ENCODE assay signal across 8 cellular contexts in genomic region chr14:104826197-104826857, GRCh38. TPM values are rescaled to one million over a fixed set of nuclear protein-coding genes. Genes with fewer than 3 reads are reported as not detected.
DNase-seq lines count a peak whose midpoint lies in the region; ATAC-seq, FAIRE-seq and TF ChIP-seq lines count a peak whose summit lies in the region.

No MANE protein-coding gene starts in this region.

- H2AFZ ChIP-seq in MM.1S (ENCODE audit: low read length): no peak overlapping the region

- H3K4me2 ChIP-seq in MM.1S (ENCODE audit: low read depth, low read length): peak overlapping the region; percentile 79; the same call in 1 of the 2 replicates

- no peaks in the 10 kb centered on the region for H3F3A ChIP-seq in MM.1S (ENCODE audit: insufficient read depth, low read length)

- no peaks in the 10 kb centered on the region for H3K79me2 ChIP-seq in MM.1S (ENCODE audit: low read length)

- TF ChIP-seq CTCF in D721Med (IDR thresholded peaks at IDR 0.05; ENCODE audit: insufficient read depth, missing control alignments): peak; percentile 51
- peak; percentile 39 for TF ChIP-seq CTCF in MM.1S (IDR thresholded peaks at IDR 0.05; ENCODE audit: low read length)
- TF ChIP-seq CTCF in ovary (IDR thresholded peaks at IDR 0.05): peak; percentile 76 to 90 (median 85)
- peak; percentile 27 to 95 (median 85) for TF ChIP-seq CTCF in thyroid gland (IDR thresholded peaks at IDR 0.05)

- H3K36me3 ChIP-seq in MM.1S (replicated peaks; ENCODE audit: insufficient read depth, low read length) (no peaks in the 10 kb centered on the region), ovary (no peaks in the 10 kb centered on the region), thyroid gland (no peaks in the 10 kb centered on the region)

- TF ChIP-seq POLR2A in ovary (IDR thresholded peaks at IDR 0.05): no peak
- no peak for TF ChIP-seq POLR2A in thyroid gland (IDR thresholded peaks at IDR 0.05)

- no peak for TF ChIP-seq EP300 in ovary (IDR thresholded peaks at IDR 0.05)

- no peak overlapping the region for H3K9ac ChIP-seq in MM.1S (ENCODE audit: low read length)

- H3K9me2 ChIP-seq in MM.1S (replicated peaks; ENCODE audit: insufficient read depth, low read length): no peaks in the 10 kb centered on the region

- H3K4me3 ChIP-seq in MM.1S (ENCODE audit: low read length): peak overlapping the region; percentile 41; the same call in 1 of the 2 replicates
- peak overlapping the region; percentile 60 for H3K4me3 ChIP-seq in ovary
- H3K4me3 ChIP-seq in thyroid gland (replicated peaks in 1 of 3): peak overlapping the region; percentile 37 to 73 (median 41)

- ATAC-seq in GM21737 (IDR thresholded peaks at IDR 0.05; ENCODE audit: unreplicated experiment) (peak; percentile 83), SK-N-SH treated with all-trans-retinoic acid at 6 μM for 48 hours (peak; percentile 86), Right ventricle myocardium inferior (peak; percentile 92)

- H3K9me3 ChIP-seq in MM.1S (replicated peaks; ENCODE audit: insufficient read depth, low read length) (no peaks in the 10 kb centered on the region), ovary (no peaks in the 10 kb centered on the region), thyroid gland (no peaks in the 10 kb centered on the region)

- FAIRE-seq in D721Med (lab: Jason Lieb, UNC): no peak

- DNase-seq in D721Med (ENCODE audit: insufficient read length, low spot score): peak; percentile 93
- DNase-seq in MM.1S: peak; percentile 62
- peak; percentile 94 for DNase-seq in activated naive CD4-positive, alpha-beta T cell treated with anti-CD3 and anti-CD28 coated beads, Interleukin-2, amount 50 U/mL, for 16 hours
- DNase-seq in Right ventricle myocardium inferior (ENCODE audit: missing footprints): peak; percentile 95
- peak; percentile 88 to 97 (median 95) for DNase-seq in ovary
- peak; percentile 88 to 91 for DNase-seq in thyroid gland

- no peaks in the 10 kb centered on the region for H3K4me1 ChIP-seq in MM.1S (ENCODE audit: low read length)
- H3K4me1 ChIP-seq in ovary (ENCODE audit: insufficient read depth): peaks cover 6% of the 10 kb centered on the region
- H3K4me1 ChIP-seq in thyroid gland: peaks cover 13 to 17% of the 10 kb centered on the region in 2 donors

- no peaks in the 10 kb centered on the region for H4K20me1 ChIP-seq in MM.1S (ENCODE audit: insufficient read depth, low read length)

- intact Hi-C loops in Right ventricle myocardium inferior (cut with DNase I): loop anchor here (1.0 kb wide), 2 partner anchors 26 to 58 kb away; no protein-coding TSS in a partner anchor
- intact Hi-C loops in ovary (cut with DNase I): loop anchor here in 2 of 4 donors (2.0 kb wide), 1 partner anchor 58 kb away; no protein-coding TSS in a partner anchor
- intact Hi-C loops in thyroid gland (cut with DNase I): loop anchor here (2.0 to 10.0 kb wide), 2 partner anchors 38 to 148 kb away; partner anchors contain the start of genes AHNAK2 and CEP170B

- H3K27ac ChIP-seq in MM.1S (ENCODE audit: low read length): no peak overlapping the region
- H3K27ac ChIP-seq in ovary: no peak overlapping the region
- peak overlapping the region in 2 of 3 donors; percentile 35 to 62 for H3K27ac ChIP-seq in thyroid gland

- H3K27me3 ChIP-seq in MM.1S (replicated peaks; ENCODE audit: insufficient read depth, low read length) (peaks cover 17% of the 10 kb centered on the region), ovary (no peaks in the 10 kb centered on the region), thyroid gland (no peaks in the 10 kb centered on the region)

- 0 to 1% (median 1%) methylated on average over 39 to 54 of the region's 54 CpGs for WGBS in ovary, 3 donors
- 0 to 1% methylated on average over 9 to 17 of the region's 54 CpGs for WGBS in thyroid gland, 2 donors

TF ChIP-seq in SK-N-SH treated with all-trans-retinoic acid at 6 μM for 48 hours, 23 proteins besides CTCF, POLR2A, EP300 and RAD21:
- TF ChIP-seq CSRNP3 (CRISPR knock-in tag; IDR thresholded peaks at IDR 0.05) (no peak), ZNF565 (CRISPR knock-in tag; conservative IDR thresholded peaks at IDR 0.05; ENCODE audit: low read depth) (no peak), ZNF70 (CRISPR knock-in tag; IDR thresholded peaks at IDR 0.05) (no peak), ISL1 (CRISPR knock-in tag; IDR thresholded peaks at IDR 0.05) (no peak), ZFP30 (CRISPR knock-in tag; IDR thresholded peaks at IDR 0.05) (no peak), ARNTL (CRISPR knock-in tag; IDR thresholded peaks at IDR 0.05; ENCODE audit: borderline replicate concordance, low read depth) (no peak), ZFP3 (CRISPR knock-in tag; IDR thresholded peaks at IDR 0.05) (no peak), ESRRG (CRISPR knock-in tag; IDR thresholded peaks at IDR 0.05) (no peak), GLIS3 (CRISPR knock-in tag; IDR thresholded peaks at IDR 0.05) (no peak), OSR1 (CRISPR knock-in tag; IDR thresholded peaks at IDR 0.05) (no peak), SNAI2 (CRISPR knock-in tag; IDR thresholded peaks at IDR 0.05) (no peak), BACH2 (CRISPR knock-in tag; IDR thresholded peaks at IDR 0.05; ENCODE audit: borderline replicate concordance) (no peak), TSHZ2 (CRISPR knock-in tag; IDR thresholded peaks at IDR 0.05) (no peak)

RNA-seq across cellular contexts. Expression of gene ZBTB42, which starts 25.4 kb away (rescaled TPM):
- total RNA-seq in Right ventricle myocardium inferior (5.6 TPM), ovary (10 to 100 TPM in 1 of 7 donors, 1 to 10 TPM in 6; 2.0 to 18.7 (median 4.1) TPM), thyroid gland (10 to 100 TPM; 12.9 to 29.4 (median 16.8) TPM)
- 1 to 10 TPM in 1 of 2 donors, under 1 TPM in 1; 0.42 to 1.8 TPM for polyA plus RNA-seq in ovary

RNA-seq across cellular contexts. Expression of gene AKT1, which starts 30.8 kb away (rescaled TPM):
- total RNA-seq in Right ventricle myocardium inferior (134 TPM), ovary (100 to 1,000 TPM in 4 of 7 donors, 10 to 100 TPM in 3; 58.1 to 105 (median 103) TPM), thyroid gland (100 to 1,000 TPM in 3 of 4 donors, 10 to 100 TPM in 1; 99.8 to 179 (median 152) TPM)
- polyA plus RNA-seq in ovary: 10 to 100 TPM; 53.9 to 72.6 TPM

RNA-seq across cellular contexts. Expression of gene CEP170B, which starts 38.7 kb away (rescaled TPM):
- total RNA-seq in Right ventricle myocardium inferior (10.5 TPM), ovary (10 to 100 TPM in 4 of 7 donors, 1 to 10 TPM in 3; 3.0 to 22.7 (median 11.7) TPM), thyroid gland (10 to 100 TPM; 18.3 to 46.2 (median 27.4) TPM)
- 1 to 10 TPM; 1.9 to 5.1 TPM for polyA plus RNA-seq in ovary

Comparison
In these comparisons a context has a peak if more than half of its experiments do, and no peak if none do; other contexts are left out.
1. H3K27ac ChIP-seq: peak in thyroid gland (2 of 3); none in MM.1S (single experiment) and ovary (0 of 2).
2. Peak in every context shown above with its lines, with median percentiles within 50 percentile points of each other: DNase-seq, CTCF ChIP-seq, ATAC-seq and H3K4me3 ChIP-seq.